8 cellular contexts compared by ENCODE assay signal in the genomic region with DNA sequence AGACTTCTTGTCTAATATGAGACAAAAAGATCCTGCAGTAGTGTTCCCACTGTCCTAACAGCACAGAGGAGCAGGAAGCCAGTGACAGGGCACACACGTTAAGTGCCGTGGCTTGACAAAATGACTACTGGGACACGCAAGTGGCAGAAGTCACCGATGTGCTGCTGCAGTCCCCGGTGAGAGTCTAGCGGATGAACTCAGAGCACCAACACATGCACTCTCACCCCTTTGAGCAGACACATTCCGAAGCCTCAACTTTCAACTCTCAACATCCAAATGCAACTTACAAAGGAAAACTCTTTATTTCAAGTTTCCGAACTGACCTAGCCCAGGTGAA. TPM values are rescaled to one million over a fixed set of nuclear protein-coding genes. Genes with fewer than 3 reads are reported as not detected.
DNase-seq lines count a peak whose midpoint lies in the region; ATAC-seq and TF ChIP-seq lines count a peak whose summit lies in the region.

No MANE protein-coding gene starts in this region.

- in situ Hi-C loops in GM13976 (cut with MboI; ENCODE audit: low sequenced_read_pairs, unreplicated experiment): no loop called here

- WGBS in esophagus, 2 donors: 3 to 7% methylated on average over 8 of the region's 8 CpGs

- H3K36me3 Mint-ChIP-seq in naive B cell: peaks cover 4 to 7% of the 10 kb centered on the region in 2 donors

- H3K27ac Mint-ChIP-seq in naive B cell: no peak overlapping the region

- CTCF ChIA-PET in RWPE1 (lab: Yijun Ruan, JAX): interaction anchor here (0.7 kb wide), 1 partner anchor 75 kb away, joined by 4 read pairs; no protein-coding TSS in a partner anchor

- H3K27ac ChIP-seq in RWPE1 (peak overlapping the region; percentile 76), esophagus (ENCODE audit: low read depth in 2 of 2, low read length in 1 of 2) (peak overlapping the region; percentile 80 to 88)

- H3K4me1 ChIP-seq in esophagus (ENCODE audit: control insufficient read depth in 2 of 2, insufficient read depth in 2 of 2, low read length in 1 of 2): no peaks in the 10 kb centered on the region

- no peak for ATAC-seq in naive B cell (ENCODE audit: low read depth in 2 of 2)
- no peak for ATAC-seq in GM21526 (IDR thresholded peaks at IDR 0.05; ENCODE audit: low FRiP score, unreplicated experiment)
- no peak for ATAC-seq in GM18858 (IDR thresholded peaks at IDR 0.05; ENCODE audit: unreplicated experiment)
- ATAC-seq in HG02981 (IDR thresholded peaks at IDR 0.05; ENCODE audit: unreplicated experiment): no peak

- POLR2A ChIA-PET in RWPE1 (lab: Yijun Ruan, JAX; ENCODE audit: low non-redundant PET): no interaction called here

- H3K9me3 ChIP-seq in esophagus (ENCODE audit: control insufficient read depth in 2 of 2, insufficient read depth in 1 of 2, low read depth in 1 of 2, low read length in 1 of 2): no peaks in the 10 kb centered on the region

- H3K27me3 ChIP-seq in esophagus (ENCODE audit: control insufficient read depth in 1 of 2, insufficient read depth in 2 of 2, low read length in 2 of 2): no peaks in the 10 kb centered on the region

- peaks cover 25 to 40% (median 32%) of the 10 kb centered on the region in 3 donors for H3K27me3 Mint-ChIP-seq in naive B cell

- no peaks in the 10 kb centered on the region for H3K9me3 Mint-ChIP-seq in naive B cell

- no peak for TF ChIP-seq CTCF in GM13976 (IDR thresholded peaks at IDR 0.05; ENCODE audit: borderline replicate concordance, control extremely low read depth, extremely low read depth, insufficient read depth, missing control alignments)
- TF ChIP-seq CTCF in RWPE1 (conservative IDR thresholded peaks at IDR 0.05; ENCODE audit: low read depth): no peak

- H3K4me3 ChIP-seq in esophagus (ENCODE audit: low read depth in 1 of 2, low read length in 2 of 2): peak overlapping the region; percentile 58 to 83

- peak overlapping the region in 7 of 8 donors; percentile 56 to 86 (median 64) for H3K4me3 Mint-ChIP-seq in naive B cell

- no peaks in the 10 kb centered on the region for H3K36me3 ChIP-seq in esophagus (ENCODE audit: control insufficient read depth in 2 of 2, insufficient read depth in 2 of 2, low read length in 1 of 2)

- peaks cover 13 to 19% (median 16%) of the 10 kb centered on the region in 3 donors for H3K4me1 Mint-ChIP-seq in naive B cell

- DNase-seq in GM13976 (ENCODE audit: low spot score) (peak; percentile 28), RWPE1 (ENCODE audit: low spot score) (peak; percentile 3), naive B cell (no peak)
- DNase-seq in activated effector memory CD4-positive, alpha-beta T cell treated with Interleukin-2 at 50 U/mL for 16 hours: no peak

RNA-seq across cellular contexts. Expression of a gene that starts 0.9 kb away (rescaled TPM):
- polyA plus RNA-seq in esophagus (10 to 100 TPM; 10.9 to 13.6 TPM), naive B cell (ENCODE audit: low read depth in 6 of 6) (not detected)

Comparison
In these comparisons a context has a peak if more than half of its experiments do, and no peak if none do; other contexts are left out.
1. DNase-seq: peak in GM13976 (single experiment) and RWPE1 (single experiment); none in naive B cell (single experiment) and activated effector memory CD4-positive, alpha-beta T cell treated with Interleukin-2 at 50 U/mL for 16 hours (single experiment).
2. RNA of a gene that starts 0.9 kb away (polyA plus RNA-seq): 10.9 to 13.6 TPM in esophagus; not detected in naive B cell; every median in the first group is over 10 times any median in the second.